Comparison of ENCODE assay signal across 11 cellular contexts in the genomic region with DNA sequence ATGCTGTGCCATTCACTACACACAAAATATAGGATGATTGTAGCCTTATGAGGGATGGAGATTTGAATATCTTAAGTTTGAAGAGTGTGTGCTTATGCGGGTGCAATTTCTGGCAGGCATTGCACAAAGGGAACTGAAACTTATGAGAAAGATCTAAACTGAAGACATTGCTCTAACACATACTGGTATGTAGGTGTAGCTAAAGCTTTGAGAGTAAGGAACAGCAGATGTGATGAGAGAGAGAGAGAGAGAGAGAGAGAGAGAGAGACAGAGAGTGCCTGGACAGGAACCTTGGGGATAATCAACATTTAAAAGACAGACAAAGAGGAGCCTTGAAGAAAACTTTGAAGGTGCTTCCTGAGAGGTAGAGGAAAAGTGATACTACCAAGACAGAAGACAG.
DNase-seq lines count a peak whose midpoint lies in the region; ATAC-seq lines count a peak whose summit lies in the region.
"Had no signal": no experiment of that assay in that cellular context is flagged by ENCODE, and none has a peak within 500 bp of the region (broad histone marks: within the 10 kb centered on the region; RNA-seq: fewer than 3 reads in every experiment).

No MANE protein-coding gene starts in this region.

- POLR2A ChIA-PET in CD4-positive, alpha-beta memory T cell (lab: Charles Lee; ENCODE audit: partially characterized antibody), result no interaction called here

- no peaks in the 10 kb centered on the region for H3K36me3 Mint-ChIP-seq in stimulated activated effector memory CD8-positive, alpha-beta T cell treated with anti-CD3 and anti-CD28 coated beads, Interleukin-12 subunit alpha, Interleukin-12 subunit beta, amount 100 ng/mL, for 72 hours
- H3K36me3 Mint-ChIP-seq in CD4-positive, alpha-beta memory T cell, result no peaks in the 10 kb centered on the region

- H3K27me3 ChIP-seq in CD4-positive, alpha-beta memory T cell (ENCODE audit: insufficient read depth, low read length), result no peaks in the 10 kb centered on the region
- H3K27me3 ChIP-seq: breast epithelium had no signal

- H3K9me3 Mint-ChIP-seq in stimulated activated effector memory CD8-positive, alpha-beta T cell treated with anti-CD3 and anti-CD28 coated beads, Interleukin-12 subunit alpha, Interleukin-12 subunit beta, amount 100 ng/mL, for 72 hours, result no peaks in the 10 kb centered on the region
- H3K9me3 Mint-ChIP-seq in CD4-positive, alpha-beta memory T cell, result peaks cover 0 to 8% (median under 1%) of the 10 kb centered on the region in 8 donors

- ATAC-seq in GM21723 (IDR thresholded peaks at IDR 0.05; ENCODE audit: unreplicated experiment), result peak; percentile 98
- peak; percentile 98 for ATAC-seq in HG03196 (IDR thresholded peaks at IDR 0.05; ENCODE audit: unreplicated experiment)
- peak; percentile 39 for ATAC-seq in stimulated activated effector memory CD8-positive, alpha-beta T cell treated with anti-CD3 and anti-CD28 coated beads, Interleukin-12 subunit alpha, Interleukin-12 subunit beta, amount 100 ng/mL, for 72 hours

- CTCF ChIA-PET in CD4-positive, alpha-beta memory T cell (lab: Charles Lee; ENCODE audit: partially characterized antibody), result no interaction called here

- H3K4me3 ChIP-seq in CD4-positive, alpha-beta memory T cell (ENCODE audit: low read length in 2 of 2), result no peak overlapping the region
- H3K4me3 ChIP-seq: breast epithelium had no signal

- H3K9me3 ChIP-seq in CD4-positive, alpha-beta memory T cell (ENCODE audit: control insufficient read depth in 1 of 2, low read length in 2 of 2), result no peaks in the 10 kb centered on the region
- H3K9me3 ChIP-seq: breast epithelium had no signal

- H3K27me3 Mint-ChIP-seq in CD4-positive, alpha-beta memory T cell, result peaks cover 0 to 2% of the 10 kb centered on the region in 2 donors

- DNase-seq in SIG-M5 treated with dmso at 0.1 percent for 504 hours (lab: John Stamatoyannopoulos, UW; ENCODE audit: unreplicated experiment) (peak; percentile 38), SIG-M5 (lab: John Stamatoyannopoulos, UW) (no peak), NCI-H345 treated with DMSO at 0.1 percent for 48 hours (lab: John Stamatoyannopoulos, UW; ENCODE audit: unreplicated experiment) (no peak)
- DNase-seq in stimulated activated effector memory CD8-positive, alpha-beta T cell treated with anti-CD3 and anti-CD28 coated beads, Interleukin-12 subunit alpha, Interleukin-12 subunit beta, amount 100 ng/mL, for 72 hours (ENCODE audit: low spot score in 2 of 2), result no peak
- DNase-seq in CD4-positive, alpha-beta memory T cell, result no peak
- DNase-seq in activated CD8-positive, alpha-beta memory T cell treated with anti-CD3 and anti-CD28 coated beads, Interleukin-2, amount 50 U/mL, for 48 hours, result no peak
- DNase-seq: 8988T, NCI-H2081 treated with DMSO at 0.1 percent for 48 hours had no signal

- H3K4me1 ChIP-seq in CD4-positive, alpha-beta memory T cell (ENCODE audit: insufficient read depth, low read length), result no peaks in the 10 kb centered on the region
- H3K4me1 ChIP-seq: breast epithelium had no signal

- H3K4me3 Mint-ChIP-seq in stimulated activated effector memory CD8-positive, alpha-beta T cell treated with anti-CD3 and anti-CD28 coated beads, Interleukin-12 subunit alpha, Interleukin-12 subunit beta, amount 100 ng/mL, for 72 hours, result no peak overlapping the region
- H3K4me3 Mint-ChIP-seq in CD4-positive, alpha-beta memory T cell, result no peak overlapping the region

- H3K4me1 Mint-ChIP-seq in stimulated activated effector memory CD8-positive, alpha-beta T cell treated with anti-CD3 and anti-CD28 coated beads, Interleukin-12 subunit alpha, Interleukin-12 subunit beta, amount 100 ng/mL, for 72 hours, result no peaks in the 10 kb centered on the region
- H3K4me1 Mint-ChIP-seq in CD4-positive, alpha-beta memory T cell, result no peaks in the 10 kb centered on the region

- H3K27ac Mint-ChIP-seq in stimulated activated effector memory CD8-positive, alpha-beta T cell treated with anti-CD3 and anti-CD28 coated beads, Interleukin-12 subunit alpha, Interleukin-12 subunit beta, amount 100 ng/mL, for 72 hours, result no peak overlapping the region
- H3K27ac Mint-ChIP-seq in CD4-positive, alpha-beta memory T cell, result no peak overlapping the region

- H3K36me3 ChIP-seq in CD4-positive, alpha-beta memory T cell (ENCODE audit: insufficient read depth, low read length), result no peaks in the 10 kb centered on the region
- H3K36me3 ChIP-seq: breast epithelium had no signal

- H3K27ac ChIP-seq in CD4-positive, alpha-beta memory T cell (ENCODE audit: low read depth, low read length), result no peak overlapping the region

- intact Hi-C loops in CD4-positive, alpha-beta memory T cell (cut with micrococcal nuclease), result no loop called here

Comparison
In these comparisons a context has a peak if more than half of its experiments do, and no peak if none do; other contexts are left out.
1. ATAC-seq: peak in every context shown above with its lines; median percentile 98 in GM21723; 98 in HG03196; 39 in stimulated activated effector memory CD8-positive, alpha-beta T cell treated with anti-CD3 and anti-CD28 coated beads, Interleukin-12 subunit alpha, Interleukin-12 subunit beta, amount 100 ng/mL, for 72 hours.